ENCODE assay signal across 24 cellular contexts in the genomic region with DNA sequence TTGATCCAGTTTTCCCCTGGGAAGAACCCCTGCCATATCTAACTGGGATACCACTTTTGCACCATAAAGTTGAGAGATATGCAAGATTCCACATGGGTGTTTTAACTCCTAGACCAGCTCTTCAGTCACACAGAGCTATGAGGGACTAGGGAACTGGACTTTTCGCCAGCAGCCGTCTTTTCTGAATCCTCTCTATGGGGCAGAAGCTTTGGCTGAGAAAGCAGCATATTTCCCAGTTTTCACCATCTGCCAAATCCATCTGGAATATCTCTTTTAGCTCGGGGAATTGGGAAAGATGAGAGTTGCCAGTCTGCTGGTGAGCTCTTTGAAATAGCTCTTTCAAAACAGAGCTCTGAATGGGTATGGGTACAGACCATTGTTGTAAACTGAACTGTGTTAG.
"Had no signal": no experiment of that assay in that cellular context is flagged by ENCODE, and none has a peak within 500 bp of the region (broad histone marks: within the 10 kb centered on the region; RNA-seq: fewer than 3 reads in every experiment).

No MANE protein-coding gene starts in this region.

- H3K4me3 ChIP-seq: hepatocyte, lung, neural progenitor cell, ovary, right atrium auricular region, sigmoid colon, skin epidermis, suprapubic skin, thyroid gland, upper lobe of left lung, vagina had no signal

- H3K27ac ChIP-seq: foreskin keratinocyte, hepatocyte, neural progenitor cell, ovary, right atrium auricular region, sigmoid colon, skin epidermis, suprapubic skin, upper lobe of left lung, vagina had no signal

- H2AFZ ChIP-seq: hepatocyte, neural progenitor cell had no signal

- DNase-seq: effector CD4-positive, alpha-beta T cell; endodermal cell; foreskin keratinocyte; head of caudate nucleus; left colon; left ventricle myocardium superior; mesenchymal stem cell; midbrain; nucleus accumbens; ovary; sigmoid colon; stimulated activated CD4-positive, alpha-beta T cell treated with anti-CD3 and anti-CD28 coated beads, Interleukin-2, amount 100 ng/mL, for 24 hours; stimulated activated CD4-positive, alpha-beta T cell treated with anti-CD3 and anti-CD28 coated beads, Interleukin-4, amount 100 ng/mL, for 4 hours; stimulated activated naive CD4-positive, alpha-beta T cell; upper lobe of left lung had no signal

- H3K4me1 ChIP-seq: foreskin keratinocyte, neural progenitor cell, right atrium auricular region, suprapubic skin, upper lobe of left lung, vagina had no signal

- H3K27me3 ChIP-seq: foreskin keratinocyte, hepatocyte, neural progenitor cell, ovary, right atrium auricular region, sigmoid colon, suprapubic skin, thyroid gland, upper lobe of left lung, vagina had no signal

- H3K9me3 ChIP-seq: right atrium auricular region, sigmoid colon, suprapubic skin, thyroid gland, upper lobe of left lung, vagina had no signal

- ATAC-seq: foreskin keratinocyte; left colon; left ventricle myocardium superior; natural killer cell treated with Interleukin-12 subunit alpha and Interleukin-12 subunit beta and Interleukin-15 and Interleukin-18, amount 100 ng/mL, for 72 hours had no signal

- H3K4me2 ChIP-seq: hepatocyte, neural progenitor cell had no signal

- H3K36me3 ChIP-seq: neural progenitor cell, ovary, right atrium auricular region, sigmoid colon, suprapubic skin, thyroid gland, upper lobe of left lung, vagina had no signal

- H3K9ac ChIP-seq: neural progenitor cell had no signal
